13 cellular contexts compared by ENCODE assay signal in the genomic region with DNA sequence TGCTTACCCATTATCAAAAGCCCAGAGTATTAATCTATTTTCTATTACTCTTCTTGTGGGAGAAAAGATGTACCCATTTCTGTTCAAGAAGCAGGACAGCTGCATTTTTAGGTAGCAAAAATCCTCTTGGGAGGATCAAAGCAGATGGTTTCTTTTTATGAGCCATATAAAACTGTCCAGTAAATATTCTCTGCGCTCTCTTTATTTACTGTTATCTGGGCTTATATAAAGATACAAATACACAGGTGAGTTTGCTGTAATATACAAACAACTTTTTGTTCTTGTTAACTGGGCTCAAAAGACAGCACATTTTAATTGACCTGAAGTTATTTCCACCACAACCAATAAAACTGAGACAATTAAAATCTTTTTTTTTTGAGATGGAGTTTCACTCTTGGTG.
DNase-seq lines count a peak whose midpoint lies in the region; ATAC-seq and TF ChIP-seq lines count a peak whose summit lies in the region.
"Had no signal": no experiment of that assay in that cellular context is flagged by ENCODE, and none has a peak within 500 bp of the region (broad histone marks: within the 10 kb centered on the region; RNA-seq: fewer than 3 reads in every experiment).

No MANE protein-coding gene starts in this region.

- no peak for ATAC-seq in GM18858 (IDR thresholded peaks at IDR 0.05; ENCODE audit: unreplicated experiment)

- H3K27me3 ChIP-seq in BLaER1 (no peaks in the 10 kb centered on the region), neutrophil (no peaks in the 10 kb centered on the region)

- no peak for DNase-seq in stimulated activated CD4-positive, alpha-beta T cell treated with anti-CD3 and anti-CD28 coated beads, Interleukin-4, amount 100 ng/mL, for 1 hour
- DNase-seq in hepatic stellate cell (ENCODE audit: low spot score) = no peak
- DNase-seq: CD8-positive, alpha-beta memory T cell; GF-D8; NCI-H2029; NCI-H2171; NCI-H446 treated with DMSO at 0.1 percent for 48 hours; OCI-M1 had no signal

- peak overlapping the region; percentile 35; the same call in 1 of the 2 replicates for H3K27ac ChIP-seq in 22Rv1
- 0 out of 2 replicates have a peak overlapping the region, but pooled peaks have one; percentile 7 for H3K27ac ChIP-seq in BLaER1
- H3K27ac ChIP-seq in VCaP = peak overlapping the region; percentile 100
- H3K27ac ChIP-seq in neutrophil = peak overlapping the region; percentile 88

- H3K36me3 ChIP-seq in BLaER1 (peaks cover 64% of the 10 kb centered on the region), neutrophil (peaks cover 14% of the 10 kb centered on the region)

- no peaks in the 10 kb centered on the region for H3K9me3 ChIP-seq in BLaER1
- no peaks in the 10 kb centered on the region for H3K9me3 ChIP-seq in neutrophil

- H3K9ac ChIP-seq in BLaER1 = peak overlapping the region; percentile 40; the same call in 1 of the 2 replicates

- peak overlapping the region; percentile 74 for H3K4me2 ChIP-seq in BLaER1

- no peak overlapping the region; the same call in 1 of the 2 replicates for H3K4me3 ChIP-seq in BLaER1
- no peak overlapping the region for H3K4me3 ChIP-seq in neutrophil (ENCODE audit: low read depth in 1 of 2, low read length in 1 of 2)

- H4K20me1 ChIP-seq in BLaER1 = peaks cover 100% of the 10 kb centered on the region

- H3K4me1 ChIP-seq in BLaER1 (peaks cover 91% of the 10 kb centered on the region), neutrophil (ENCODE audit: control insufficient read depth in 1 of 2, insufficient read depth in 1 of 2, low read depth in 1 of 2, low read length in 1 of 2) (peaks cover 70 to 88% of the 10 kb centered on the region in 2 experiments)

- TF ChIP-seq CTCF in 22Rv1 (IDR thresholded peaks at IDR 0.05) (no peak), VCaP (conservative IDR thresholded peaks at IDR 0.05) (no peak), neutrophil (IDR thresholded peaks at IDR 0.05) (no peak)

Comparison
In these comparisons a context has a peak if more than half of its experiments do, and no peak if none do; other contexts are left out.
1. H3K27ac ChIP-seq: peak in every context shown above with its lines; median percentile 100 in VCaP; 88 in neutrophil; 35 in 22Rv1; 7 in BLaER1.